ENCODE assay signal across 10 cellular contexts in the genomic region with DNA sequence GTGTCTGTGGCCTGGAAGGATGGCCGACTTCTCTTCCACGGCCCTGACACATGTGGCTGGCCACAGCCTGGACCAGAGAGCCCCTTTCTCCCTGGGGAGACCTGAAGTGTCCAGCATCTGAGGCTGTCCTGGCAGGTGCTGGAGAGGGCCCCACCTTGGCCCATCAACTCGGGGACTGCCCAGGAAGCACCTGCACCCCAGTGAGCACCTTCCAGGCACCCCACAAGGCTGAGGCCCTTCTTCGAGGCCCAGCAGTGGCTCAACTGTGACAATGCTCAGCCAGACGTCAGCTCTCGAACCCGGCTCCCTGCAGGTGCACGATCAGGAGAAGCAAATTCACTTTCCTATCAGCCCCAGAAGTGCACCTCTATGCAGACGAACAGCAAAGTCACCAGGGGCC. TPM values are rescaled to one million over a fixed set of nuclear protein-coding genes. Genes with fewer than 3 reads are reported as not detected.
DNase-seq lines count a peak whose midpoint lies in the region; ATAC-seq and TF ChIP-seq lines count a peak whose summit lies in the region.
"Had no signal": no experiment of that assay in that cellular context is flagged by ENCODE, and none has a peak within 500 bp of the region (broad histone marks: within the 10 kb centered on the region; RNA-seq: fewer than 3 reads in every experiment).

No MANE protein-coding gene starts in this region.

- peaks cover 5 to 52% (median 26%) of the 10 kb centered on the region in 4 donors for H3K4me1 Mint-ChIP-seq in CD4-positive, CD25-positive, alpha-beta regulatory T cell
- peaks cover 31% of the 10 kb centered on the region for H3K4me1 Mint-ChIP-seq in glutamatergic neuron (ENCODE audit: low read depth, unreplicated experiment)

- TF ChIP-seq EP300 in ovary (IDR thresholded peaks at IDR 0.05) = no peak

- H3K27me3 ChIP-seq in CD4-positive, CD25-positive, alpha-beta regulatory T cell (ENCODE audit: control insufficient read depth, insufficient read depth, low read length) = no peaks in the 10 kb centered on the region
- no peaks in the 10 kb centered on the region for H3K27me3 ChIP-seq in duodenal mucosa (ENCODE audit: control insufficient read depth in 1 of 2, insufficient read depth in 2 of 2, low read length in 2 of 2)
- H3K27me3 ChIP-seq in ovary = no peaks in the 10 kb centered on the region

- DNase-seq in CD4-positive, CD25-positive, alpha-beta regulatory T cell = no peak
- no peak for DNase-seq in HuH-7 (ENCODE audit: low spot score)
- no peak for DNase-seq in ovary
- no peak for DNase-seq in G401 (ENCODE audit: low spot score)
- DNase-seq in glutamatergic neuron = no peak
- DNase-seq: DMS153, SK-N-SH had no signal

- H3K9me3 Mint-ChIP-seq in CD4-positive, CD25-positive, alpha-beta regulatory T cell = no peaks in the 10 kb centered on the region
- H3K9me3 Mint-ChIP-seq in glutamatergic neuron (ENCODE audit: unreplicated experiment) = peaks cover 9% of the 10 kb centered on the region

- peaks cover 16% of the 10 kb centered on the region for H3K36me3 Mint-ChIP-seq in CD4-positive, CD25-positive, alpha-beta regulatory T cell
- peaks cover 9% of the 10 kb centered on the region for H3K36me3 Mint-ChIP-seq in glutamatergic neuron (ENCODE audit: unreplicated experiment)

- TF ChIP-seq POLR2A in ovary (IDR thresholded peaks at IDR 0.05) = no peak

- peak overlapping the region in 3 of 4 donors; percentile 29 to 81 (median 78) for H3K4me3 Mint-ChIP-seq in CD4-positive, CD25-positive, alpha-beta regulatory T cell
- no peak overlapping the region for H3K4me3 Mint-ChIP-seq in glutamatergic neuron (ENCODE audit: unreplicated experiment)

- peak overlapping the region; percentile 94 to 98 (median 97) for H3K27ac Mint-ChIP-seq in CD4-positive, CD25-positive, alpha-beta regulatory T cell
- no peak overlapping the region for H3K27ac Mint-ChIP-seq in glutamatergic neuron (ENCODE audit: unreplicated experiment)

- no peaks in the 10 kb centered on the region for H3K9me3 ChIP-seq in CD4-positive, CD25-positive, alpha-beta regulatory T cell (ENCODE audit: control insufficient read depth in 2 of 2, low read length in 2 of 2)
- no peaks in the 10 kb centered on the region for H3K9me3 ChIP-seq in duodenal mucosa (ENCODE audit: control insufficient read depth in 1 of 2, low read length in 2 of 2)
- H3K9me3 ChIP-seq in ovary = no peaks in the 10 kb centered on the region
- H3K9me3 ChIP-seq: SK-N-SH had no signal

- TF ChIP-seq CTCF in ovary (IDR thresholded peaks at IDR 0.05) (no peak), glutamatergic neuron (IDR thresholded peaks at IDR 0.05; ENCODE audit: partially characterized antibody, unreplicated experiment) (no peak)

- intact Hi-C loops in ovary (cut with DNase I) = no loop called here

- H3K36me3 ChIP-seq in CD4-positive, CD25-positive, alpha-beta regulatory T cell (ENCODE audit: control insufficient read depth, insufficient read depth, low read length) = peaks cover 25% of the 10 kb centered on the region
- peaks cover 3 to 14% of the 10 kb centered on the region in 2 donors for H3K36me3 ChIP-seq in duodenal mucosa (ENCODE audit: control insufficient read depth in 1 of 2, insufficient read depth in 2 of 2, low read length in 2 of 2)
- H3K36me3 ChIP-seq in ovary = no peaks in the 10 kb centered on the region

- no peak for ATAC-seq in CD4-positive, CD25-positive, alpha-beta regulatory T cell (ENCODE audit: low read depth in 2 of 2)
- ATAC-seq in GM19467 (IDR thresholded peaks at IDR 0.05; ENCODE audit: unreplicated experiment) = peak; percentile 15
- ATAC-seq in HG03432 (IDR thresholded peaks at IDR 0.05; ENCODE audit: unreplicated experiment) = peak; percentile 9

- H3K27ac ChIP-seq in CD4-positive, CD25-positive, alpha-beta regulatory T cell (ENCODE audit: insufficient read depth, low read length, poor library complexity, severe bottlenecking) = peak overlapping the region; percentile 85
- peak overlapping the region; percentile 42 for H3K27ac ChIP-seq in duodenal mucosa (ENCODE audit: low read depth, low read length)
- no peak overlapping the region for H3K27ac ChIP-seq in ovary

- in situ Hi-C loops in G401 (cut with HindIII; ENCODE audit: low sequenced_read_pairs) = no loop called here

- peaks cover 34% of the 10 kb centered on the region for H3K4me1 ChIP-seq in CD4-positive, CD25-positive, alpha-beta regulatory T cell (ENCODE audit: control insufficient read depth, insufficient read depth, low read length, poor library complexity, severe bottlenecking)
- H3K4me1 ChIP-seq in duodenal mucosa (ENCODE audit: control insufficient read depth in 1 of 2, insufficient read depth in 2 of 2, low read length in 2 of 2) (peaks cover 16 to 21% of the 10 kb centered on the region in 2 donors), ovary (ENCODE audit: insufficient read depth) (no peaks in the 10 kb centered on the region)

- no peaks in the 10 kb centered on the region for H3K27me3 Mint-ChIP-seq in CD4-positive, CD25-positive, alpha-beta regulatory T cell
- peaks cover 14% of the 10 kb centered on the region for H3K27me3 Mint-ChIP-seq in glutamatergic neuron (ENCODE audit: unreplicated experiment)

- H3K4me3 ChIP-seq in CD4-positive, CD25-positive, alpha-beta regulatory T cell (ENCODE audit: low read depth, low read length) = peak overlapping the region; percentile 64
- H3K4me3 ChIP-seq in duodenal mucosa (ENCODE audit: low read depth in 1 of 2, low read length in 2 of 2) (no peak overlapping the region), ovary (no peak overlapping the region)

- H3K9ac ChIP-seq in duodenal mucosa (ENCODE audit: low read depth in 1 of 2, low read length in 2 of 2) = no peak overlapping the region
- H3K9ac ChIP-seq: SK-N-SH had no signal

- WGBS in ovary, 3 donors = 87 to 94% (median 93%) methylated on average over 9 of the region's 9 CpGs

RNA-seq across cellular contexts. Expression of a gene that starts 24.3 kb away (rescaled TPM):
- total RNA-seq in CD4-positive, CD25-positive, alpha-beta regulatory T cell = 85.7 TPM
- 100 to 1,000 TPM; 165 to 188 (median 183) TPM for polyA plus RNA-seq in CD4-positive, CD25-positive, alpha-beta regulatory T cell
- total RNA-seq in ovary (10 to 100 TPM in 6 of 7 donors, 1 to 10 TPM in 1; 7.6 to 44.5 (median 15.4) TPM), glutamatergic neuron (ENCODE audit: unreplicated experiment) (311 TPM)
- polyA plus RNA-seq in ovary = 10 to 100 TPM; 57.3 to 63.3 TPM
- total RNA-seq in G401 (2014; rRNA removed; shearing (Covaris generic)) = 67.1 and 80.5 TPM in 2 replicates

Comparison
In these comparisons a context has a peak if more than half of its experiments do, and no peak if none do; other contexts are left out.
1. ATAC-seq: peak in GM19467 (single experiment) and HG03432 (single experiment); none in CD4-positive, CD25-positive, alpha-beta regulatory T cell (0 of 2).
2. H3K27ac ChIP-seq: peak in CD4-positive, CD25-positive, alpha-beta regulatory T cell (single experiment) and duodenal mucosa (single experiment); none in ovary (0 of 2).